Comparison of ENCODE assay signal across 24 cellular contexts in the genomic region with DNA sequence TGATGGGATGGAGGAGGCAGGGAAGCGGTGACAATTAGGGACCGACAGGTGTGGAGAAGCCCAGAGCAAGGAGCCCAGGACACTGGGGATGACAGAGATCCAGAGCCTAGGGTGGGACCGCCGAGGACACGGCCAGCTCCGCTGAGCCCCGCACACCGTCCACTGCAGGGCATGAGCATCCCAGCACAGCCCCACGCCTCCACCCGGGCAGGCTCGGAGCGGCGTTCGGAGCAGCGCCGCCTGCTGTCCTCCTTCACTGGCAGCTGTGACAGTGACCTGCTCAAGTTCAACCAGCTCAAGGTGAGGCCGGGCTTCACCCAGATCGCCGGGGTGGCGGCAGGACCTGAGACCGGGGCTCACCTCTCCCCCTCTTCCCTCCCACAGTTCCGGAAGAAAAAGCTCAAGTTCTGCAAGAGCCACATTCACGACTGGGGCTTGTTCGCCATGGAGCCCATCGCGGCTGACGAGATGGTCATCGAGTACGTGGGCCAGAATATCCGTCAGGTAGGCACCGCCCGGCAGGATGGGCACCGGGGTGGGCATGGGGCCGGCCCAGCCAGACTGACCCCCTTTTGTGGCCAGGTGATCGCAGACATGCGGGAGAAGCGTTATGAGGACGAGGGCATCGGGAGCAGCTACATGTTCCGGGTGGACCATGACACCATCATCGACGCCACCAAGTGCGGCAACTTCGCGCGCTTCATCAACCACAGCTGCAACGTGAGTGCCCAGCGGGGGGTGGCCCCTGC. TPM values are rescaled to one million over a fixed set of nuclear protein-coding genes. Genes with fewer than 3 reads are reported as not detected.
DNase-seq lines count a peak whose midpoint lies in the region; ATAC-seq and TF ChIP-seq lines count a peak whose summit lies in the region.
"Had no signal": no experiment of that assay in that cellular context is flagged by ENCODE, and none has a peak within 500 bp of the region (broad histone marks: within the 10 kb centered on the region; RNA-seq: fewer than 3 reads in every experiment).

No MANE protein-coding gene starts in this region.

- ATAC-seq in WTC11, result peak; percentile 53
- ATAC-seq in esophagus mucosa, result peak; percentile 3
- no peak for ATAC-seq in GM19397 (IDR thresholded peaks at IDR 0.05; ENCODE audit: unreplicated experiment)

- no peak for TF ChIP-seq CTCF in WTC11 (IDR thresholded peaks at IDR 0.05)
- no peak for TF ChIP-seq CTCF in mesothelial cell of epicardium (IDR thresholded peaks at IDR 0.05; ENCODE audit: unreplicated experiment)

- no peak overlapping the region for H3K4me3 Mint-ChIP-seq in activated naive CD4-positive, alpha-beta T cell treated with anti-CD3 and anti-CD28 coated beads, Interleukin-2, amount 50 U/mL, for 24 hours
- H3K4me3 Mint-ChIP-seq in WTC11 (no peak overlapping the region), mesothelial cell of epicardium (no peak overlapping the region)
- H3K4me3 Mint-ChIP-seq: activated CD4-positive, alpha-beta T cell treated with anti-CD3 and anti-CD28 coated beads, Interleukin-2, amount 10 ng/mL, durations not matched to agents 7 days and 5 days; nephron progenitor cell had no signal

- DNase-seq in activated naive CD4-positive, alpha-beta T cell (lab: John Stamatoyannopoulos, UW), result no peak
- no peak for DNase-seq in WTC11 (ENCODE audit: low spot score)
- DNase-seq in pons (ENCODE audit: low spot score), result no peak
- DNase-seq in mesothelial cell of epicardium (ENCODE audit: low spot score in 2 of 2, unreplicated experiment in 2 of 2), result no peak
- DNase-seq in NCI-H2171 treated with DMSO at 0.1 percent for 48 hours (lab: John Stamatoyannopoulos, UW), result no peak
- DNase-seq: activated CD4-positive, alpha-beta T cell treated with anti-CD3 and anti-CD28 coated beads, Interleukin-2, amount 10 ng/mL, durations not matched to agents 7 days and 5 days; activated gamma-delta T cell; dorsolateral prefrontal cortex; mammary epithelial cell; MM.1S; NCI-H1436 treated with DMSO at 0.1 percent for 48 hours; NCI-H345; NCI-H69; nephron progenitor cell; small intestine; stimulated activated naive CD4-positive, alpha-beta T cell treated with Interleukin-2 at 50 U/mL for 16 hours; T-helper 9 cell had no signal

- peaks cover 5% of the 10 kb centered on the region for H3K4me1 Mint-ChIP-seq in activated naive CD4-positive, alpha-beta T cell treated with anti-CD3 and anti-CD28 coated beads, Interleukin-2, amount 50 U/mL, for 24 hours
- no peaks in the 10 kb centered on the region for H3K4me1 Mint-ChIP-seq in WTC11
- H3K4me1 Mint-ChIP-seq in mesothelial cell of epicardium, result no peaks in the 10 kb centered on the region
- H3K4me1 Mint-ChIP-seq: activated CD4-positive, alpha-beta T cell treated with anti-CD3 and anti-CD28 coated beads, Interleukin-2, amount 10 ng/mL, durations not matched to agents 7 days and 5 days; nephron progenitor cell had no signal

- H3K27me3 Mint-ChIP-seq in activated naive CD4-positive, alpha-beta T cell treated with anti-CD3 and anti-CD28 coated beads, Interleukin-2, amount 50 U/mL, for 24 hours, result no peaks in the 10 kb centered on the region
- H3K27me3 Mint-ChIP-seq in WTC11 (ENCODE audit: low read depth), result no peaks in the 10 kb centered on the region
- no peaks in the 10 kb centered on the region for H3K27me3 Mint-ChIP-seq in mesothelial cell of epicardium (ENCODE audit: low read depth)
- H3K27me3 Mint-ChIP-seq: activated CD4-positive, alpha-beta T cell treated with anti-CD3 and anti-CD28 coated beads, Interleukin-2, amount 10 ng/mL, durations not matched to agents 7 days and 5 days had no signal

- no peaks in the 10 kb centered on the region for H3K9me3 Mint-ChIP-seq in activated naive CD4-positive, alpha-beta T cell treated with anti-CD3 and anti-CD28 coated beads, Interleukin-2, amount 50 U/mL, for 24 hours
- H3K9me3 Mint-ChIP-seq in WTC11 (no peaks in the 10 kb centered on the region), mesothelial cell of epicardium (no peaks in the 10 kb centered on the region)
- H3K9me3 Mint-ChIP-seq: activated CD4-positive, alpha-beta T cell treated with anti-CD3 and anti-CD28 coated beads, Interleukin-2, amount 10 ng/mL, durations not matched to agents 7 days and 5 days; nephron progenitor cell had no signal

- POLR2A ChIA-PET in WTC11 (lab: Charles Lee), result interaction anchor here (0.6 to 1.4 kb wide), 6 partner anchors 13 to 316 kb away, joined by 3 to 5 read pairs (median 3); partner anchors contain the start of gene MLXIP

- CTCF ChIA-PET in WTC11 (lab: Charles Lee), result interaction anchor here (1.0 to 3.5 kb wide), 8 partner anchors 10 to 68 kb away, joined by 3 to 46 read pairs (median 4); partner anchors contain the start of genes PSMD9 and RHOF

- peak overlapping the region; percentile 46 for H3K27ac Mint-ChIP-seq in activated naive CD4-positive, alpha-beta T cell treated with anti-CD3 and anti-CD28 coated beads, Interleukin-2, amount 50 U/mL, for 24 hours
- H3K27ac Mint-ChIP-seq in WTC11 (no peak overlapping the region), mesothelial cell of epicardium (no peak overlapping the region)

- peaks cover 14% of the 10 kb centered on the region for H3K36me3 Mint-ChIP-seq in activated naive CD4-positive, alpha-beta T cell treated with anti-CD3 and anti-CD28 coated beads, Interleukin-2, amount 50 U/mL, for 24 hours
- H3K36me3 Mint-ChIP-seq in WTC11 (peaks cover 21% of the 10 kb centered on the region), mesothelial cell of epicardium (peaks cover 44% of the 10 kb centered on the region)

TF ChIP-seq in WTC11, 78 proteins besides CTCF, POLR2A, EP300 and RAD21 (continues in another document):
- TF ChIP-seq, protein P1, sequence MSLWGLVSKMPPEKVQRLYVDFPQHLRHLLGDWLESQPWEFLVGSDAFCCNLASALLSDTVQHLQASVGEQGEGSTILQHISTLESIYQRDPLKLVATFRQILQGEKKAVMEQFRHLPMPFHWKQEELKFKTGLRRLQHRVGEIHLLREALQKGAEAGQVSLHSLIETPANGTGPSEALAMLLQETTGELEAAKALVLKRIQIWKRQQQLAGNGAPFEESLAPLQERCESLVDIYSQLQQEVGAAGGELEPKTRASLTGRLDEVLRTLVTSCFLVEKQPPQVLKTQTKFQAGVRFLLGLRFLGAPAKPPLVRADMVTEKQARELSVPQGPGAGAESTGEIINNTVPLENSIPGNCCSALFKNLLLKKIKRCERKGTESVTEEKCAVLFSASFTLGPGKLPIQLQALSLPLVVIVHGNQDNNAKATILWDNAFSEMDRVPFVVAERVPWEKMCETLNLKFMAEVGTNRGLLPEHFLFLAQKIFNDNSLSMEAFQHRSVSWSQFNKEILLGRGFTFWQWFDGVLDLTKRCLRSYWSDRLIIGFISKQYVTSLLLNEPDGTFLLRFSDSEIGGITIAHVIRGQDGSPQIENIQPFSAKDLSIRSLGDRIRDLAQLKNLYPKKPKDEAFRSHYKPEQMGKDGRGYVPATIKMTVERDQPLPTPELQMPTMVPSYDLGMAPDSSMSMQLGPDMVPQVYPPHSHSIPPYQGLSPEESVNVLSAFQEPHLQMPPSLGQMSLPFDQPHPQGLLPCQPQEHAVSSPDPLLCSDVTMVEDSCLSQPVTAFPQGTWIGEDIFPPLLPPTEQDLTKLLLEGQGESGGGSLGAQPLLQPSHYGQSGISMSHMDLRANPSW (CRISPR knock-in tag; conservative IDR thresholded peaks at IDR 0.05; ENCODE audit: low read depth), result no peak
- no peak for TF ChIP-seq CREB1 (CRISPR knock-in tag; IDR thresholded peaks at IDR 0.05)
- no peak for TF ChIP-seq PRDM15 (CRISPR knock-in tag; IDR thresholded peaks at IDR 0.05)
- no peak for TF ChIP-seq RELA (CRISPR knock-in tag; IDR thresholded peaks at IDR 0.05; ENCODE audit: borderline replicate concordance)
- TF ChIP-seq GRHL2 (CRISPR knock-in tag; IDR thresholded peaks at IDR 0.05; ENCODE audit: insufficient replicate concordance, severe bottlenecking), result no peak
- no peak for TF ChIP-seq MYBL2 (CRISPR knock-in tag; IDR thresholded peaks at IDR 0.05)
- no peak for TF ChIP-seq SMAD3 (CRISPR knock-in tag; IDR thresholded peaks at IDR 0.05; ENCODE audit: borderline replicate concordance)
- no peak for TF ChIP-seq FOXP1 (CRISPR knock-in tag; IDR thresholded peaks at IDR 0.05; ENCODE audit: borderline replicate concordance)
- TF ChIP-seq TEAD1 (CRISPR knock-in tag; IDR thresholded peaks at IDR 0.05), result no peak
- no peak for TF ChIP-seq CBFB (CRISPR knock-in tag; IDR thresholded peaks at IDR 0.05; ENCODE audit: low read depth)

RNA-seq across cellular contexts. Expression of gene SETD1B, which starts 23.7 kb away (rescaled TPM):
- total RNA-seq in WTC11 (2021) (18.0 to 19.5 TPM (median 18.4 TPM) in 3 replicates), esophagus mucosa (16.3 TPM), mesothelial cell of epicardium (26.5 to 27.2 TPM (median 26.8 TPM) in 3 replicates)

RNA-seq across cellular contexts. Expression of gene HPD, which starts 31.1 kb away (rescaled TPM):
- 0.39 to 0.48 TPM (median 0.44 TPM) in 3 replicates for total RNA-seq in WTC11 (2021)
- total RNA-seq in esophagus mucosa, result 0.28 TPM
- 0.16 TPM in 1 of 3 replicates, not detected in the others for total RNA-seq in mesothelial cell of epicardium
- total RNA-seq: activated CD4-positive, alpha-beta T cell treated with anti-CD3 and anti-CD28 coated beads, Interleukin-2, amount 10 ng/mL, durations not matched to agents 7 days and 5 days; activated CD8-positive, alpha-beta memory T cell treated with anti-CD3 and anti-CD28 coated beads for 36 hours; chondrocyte; H4; temporal lobe had no signal

RNA-seq across cellular contexts. Expression of gene RHOF, which starts 34.0 kb away (rescaled TPM):
- total RNA-seq in WTC11 (2021) (35.8 to 45.3 TPM (median 36.2 TPM) in 3 replicates), esophagus mucosa (5.9 TPM), mesothelial cell of epicardium (33.0 to 37.8 TPM (median 33.8 TPM) in 3 replicates)
